28 cellular contexts compared by ENCODE assay signal in the genomic region with DNA sequence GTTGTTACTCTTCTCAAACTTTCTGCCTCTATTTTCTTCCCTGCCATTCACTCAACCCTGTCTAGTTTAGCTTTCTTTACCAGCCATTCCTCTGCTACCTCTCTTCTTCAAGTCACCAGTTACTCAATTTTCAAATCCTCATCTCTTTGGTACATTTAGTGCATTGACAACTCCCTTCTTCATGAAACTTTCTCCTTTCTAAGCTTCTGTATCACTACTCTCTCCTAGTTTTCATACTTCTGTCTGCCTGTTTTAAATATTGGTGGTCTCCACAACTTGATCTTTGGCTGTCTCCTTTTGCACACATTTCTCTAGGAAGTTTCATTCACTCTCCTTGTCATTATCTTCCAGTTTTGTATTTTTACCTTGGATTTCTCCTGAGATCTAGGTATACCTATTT. TPM values are rescaled to one million over a fixed set of nuclear protein-coding genes. Genes with fewer than 3 reads are reported as not detected.
"Had no signal": no experiment of that assay in that cellular context is flagged by ENCODE, and none has a peak within 500 bp of the region (broad histone marks: within the 10 kb centered on the region; RNA-seq: fewer than 3 reads in every experiment).

No MANE protein-coding gene starts in this region.

- H3K27me3 Mint-ChIP-seq: activated CD4-positive, alpha-beta memory T cell treated with anti-CD3 and anti-CD28 coated beads, Interleukin-2, amount 10 ng/mL, durations not matched to agents 7 days and 5 days; activated CD4-positive, alpha-beta T cell treated with anti-CD3 and anti-CD28 coated beads, Interleukin-2, amount 10 ng/mL, durations not matched to agents 7 days and 5 days; activated naive CD4-positive, alpha-beta T cell treated with anti-CD3 and anti-CD28 coated beads, Interleukin-2, amount 10 ng/mL, durations not matched to agents 7 days and 5 days; activated naive CD8-positive, alpha-beta T cell treated with anti-CD3 and anti-CD28 coated beads for 36 hours had no signal

- H3K4me3 ChIP-seq: SK-N-MC had no signal

- H3K27ac ChIP-seq: SK-N-MC, VCaP had no signal

- H3K27ac Mint-ChIP-seq: activated CD4-positive, alpha-beta memory T cell treated with anti-CD3 and anti-CD28 coated beads, Interleukin-2, amount 10 ng/mL, durations not matched to agents 7 days and 5 days; activated CD4-positive, alpha-beta T cell treated with anti-CD3 and anti-CD28 coated beads, Interleukin-2, amount 10 ng/mL, durations not matched to agents 7 days and 5 days; activated naive CD4-positive, alpha-beta T cell treated with anti-CD3 and anti-CD28 coated beads, Interleukin-2, amount 10 ng/mL, durations not matched to agents 7 days and 5 days; activated naive CD8-positive, alpha-beta T cell treated with anti-CD3 and anti-CD28 coated beads for 36 hours; activated T-cell treated with anti-CD3 and anti-CD28 coated beads, Interleukin-2, amount 50 U/mL, for 72 hours; activated T-helper 2 cell treated with anti-CD3 and anti-CD28 coated beads, Interferon-gamma antibody, Interleukin-2, Interleukin-4, amounts not matched to agents 10 μg/mL and 5 μg/mL and 100 μg/mL, durations not matched to agents 14 hours and 24 hours and 36 hours had no signal

- DNase-seq: activated CD4-positive, alpha-beta memory T cell treated with anti-CD3 and anti-CD28 coated beads, Interleukin-2, amount 10 ng/mL, durations not matched to agents 7 days and 5 days; activated CD4-positive, alpha-beta T cell treated with anti-CD3 and anti-CD28 coated beads, Interleukin-2, amount 10 ng/mL, durations not matched to agents 7 days and 5 days; activated CD4-positive, CD25-positive, alpha-beta regulatory T cell; activated gamma-delta T cell treated with Interleukin-2 at 50 U/mL for 16 hours; activated naive CD4-positive, alpha-beta T cell treated with anti-CD3 and anti-CD28 coated beads, Interleukin-2, amount 10 ng/mL, durations not matched to agents 7 days and 5 days; activated naive CD8-positive, alpha-beta T cell treated with anti-CD3 and anti-CD28 coated beads for 36 hours; activated T-cell treated with anti-CD3 and anti-CD28 coated beads, Interleukin-2, amount 50 U/mL, for 72 hours; anterior cingulate cortex; cerebellar nuclear complex; NCI-H1092; NCI-H1417; NCI-H1930; NCI-H2171 treated with DMSO at 0.1 percent for 48 hours; NCI-H226; NCI-H526; NCI-H774; NK-92 treated with Interleukin-12 subunit alpha and Interleukin-12 subunit beta, amount 100 ng/mL, for 24 hours; OCI-M1; RPMI8226; T-helper 1 cell had no signal

- ATAC-seq: activated T-cell treated with anti-CD3 and anti-CD28 coated beads, Interleukin-2, amount 50 U/mL, for 72 hours; Panc1; Right ventricle myocardium inferior had no signal

- H3K9me3 Mint-ChIP-seq: activated CD4-positive, alpha-beta memory T cell treated with anti-CD3 and anti-CD28 coated beads, Interleukin-2, amount 10 ng/mL, durations not matched to agents 7 days and 5 days; activated CD4-positive, alpha-beta T cell treated with anti-CD3 and anti-CD28 coated beads, Interleukin-2, amount 10 ng/mL, durations not matched to agents 7 days and 5 days; activated naive CD4-positive, alpha-beta T cell treated with anti-CD3 and anti-CD28 coated beads, Interleukin-2, amount 10 ng/mL, durations not matched to agents 7 days and 5 days; activated naive CD8-positive, alpha-beta T cell treated with anti-CD3 and anti-CD28 coated beads for 36 hours; activated T-cell treated with anti-CD3 and anti-CD28 coated beads, Interleukin-2, amount 50 U/mL, for 72 hours; activated T-helper 2 cell treated with anti-CD3 and anti-CD28 coated beads, Interferon-gamma antibody, Interleukin-2, Interleukin-4, amounts not matched to agents 10 μg/mL and 5 μg/mL and 100 μg/mL, durations not matched to agents 14 hours and 24 hours and 36 hours had no signal

- H3K4me3 Mint-ChIP-seq: activated CD4-positive, alpha-beta memory T cell treated with anti-CD3 and anti-CD28 coated beads, Interleukin-2, amount 10 ng/mL, durations not matched to agents 7 days and 5 days; activated CD4-positive, alpha-beta T cell treated with anti-CD3 and anti-CD28 coated beads, Interleukin-2, amount 10 ng/mL, durations not matched to agents 7 days and 5 days; activated naive CD4-positive, alpha-beta T cell treated with anti-CD3 and anti-CD28 coated beads, Interleukin-2, amount 10 ng/mL, durations not matched to agents 7 days and 5 days; activated naive CD8-positive, alpha-beta T cell treated with anti-CD3 and anti-CD28 coated beads for 36 hours; activated T-cell treated with anti-CD3 and anti-CD28 coated beads, Interleukin-2, amount 50 U/mL, for 72 hours had no signal

RNA-seq across cellular contexts. Expression of a gene that starts 54.3 kb away (rescaled TPM):
- total RNA-seq: activated CD4-positive, alpha-beta memory T cell treated with anti-CD3 and anti-CD28 coated beads, Interleukin-2, amount 10 ng/mL, durations not matched to agents 7 days and 5 days; activated CD4-positive, alpha-beta T cell treated with anti-CD3 and anti-CD28 coated beads, Interleukin-2, amount 10 ng/mL, durations not matched to agents 7 days and 5 days; activated CD8-positive, alpha-beta memory T cell treated with anti-CD3 and anti-CD28 coated beads for 36 hours; activated T-helper 2 cell treated with anti-CD3 and anti-CD28 coated beads, Interferon-gamma antibody, Interleukin-2, Interleukin-4, amounts not matched to agents 10 μg/mL and 5 μg/mL and 100 μg/mL, durations not matched to agents 14 hours and 24 hours and 36 hours; NCI-H460; T-helper 2 cell treated with Interferon-gamma antibody and Interleukin-4, amounts not matched to agents 100 ng/mL and 5 ng/mL, for 36 hours had no signal
